8 cellular contexts compared by ENCODE assay signal in the genomic region with DNA sequence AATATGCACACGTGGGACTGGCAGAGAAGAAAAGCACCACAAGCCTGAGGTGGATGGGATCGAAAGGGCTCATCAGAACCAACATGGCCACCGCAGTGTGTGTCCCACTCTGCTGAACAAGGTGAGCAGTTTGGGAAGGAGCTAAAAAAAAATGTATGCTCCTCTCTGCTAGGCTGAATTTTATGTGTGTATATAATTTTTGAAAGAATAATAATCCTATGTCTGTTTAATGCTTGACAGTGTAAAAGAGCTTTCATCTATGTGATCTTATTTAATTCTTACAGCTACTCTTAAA. TPM values are rescaled to one million over a fixed set of nuclear protein-coding genes. Genes with fewer than 3 reads are reported as not detected.
DNase-seq lines count a peak whose midpoint lies in the region; ATAC-seq, FAIRE-seq and TF ChIP-seq lines count a peak whose summit lies in the region.

No MANE protein-coding gene starts in this region.

- H3K27me3 ChIP-seq in A673 (replicated peaks; ENCODE audit: insufficient read depth, low read depth, low read length, poor library complexity) (no peaks in the 10 kb centered on the region), esophagus muscularis mucosa (no peaks in the 10 kb centered on the region), rectal smooth muscle tissue (ENCODE audit: control insufficient read depth, insufficient read depth, low read length) (no peaks in the 10 kb centered on the region)

- peak overlapping the region; percentile 85 for H3K27ac ChIP-seq in A673 (ENCODE audit: low read depth, low read length, poor library complexity, severe bottlenecking)
- H3K27ac ChIP-seq in esophagus muscularis mucosa (replicated peaks in 1 of 4): peak overlapping the region; percentile 94 to 96 (median 94)
- H3K27ac ChIP-seq in rectal smooth muscle tissue (ENCODE audit: low read depth, low read length): peak overlapping the region; percentile 96

- DNase-seq in A673 (ENCODE audit: low spot score) (no peak), HFF-Myc (ENCODE audit: extremely low read depth, low read depth) (no peak), esophagus muscularis mucosa (ENCODE audit: extremely low spot score) (no peak), D721Med (ENCODE audit: insufficient read length, low spot score) (no peak)
- peak; percentile 56 for DNase-seq in activated CD4-positive, alpha-beta memory T cell treated with anti-CD3 and anti-CD28 coated beads, Interleukin-2, amount 10 ng/mL, durations not matched to agents 7 days and 5 days

- TF ChIP-seq EP300 in esophagus muscularis mucosa (IDR thresholded peaks at IDR 0.05): no peak

- H3K27me3 Mint-ChIP-seq in activated CD4-positive, alpha-beta memory T cell treated with anti-CD3 and anti-CD28 coated beads, Interleukin-2, amount 10 ng/mL, durations not matched to agents 7 days and 5 days: peaks cover 1% of the 10 kb centered on the region

- peaks cover 12% of the 10 kb centered on the region for H3K36me3 Mint-ChIP-seq in activated CD4-positive, alpha-beta memory T cell treated with anti-CD3 and anti-CD28 coated beads, Interleukin-2, amount 10 ng/mL, durations not matched to agents 7 days and 5 days (ENCODE audit: low read depth)

- H3K4me1 ChIP-seq in A673 (ENCODE audit: insufficient read depth, low read length, poor library complexity, severe bottlenecking) (peaks cover 15% of the 10 kb centered on the region), esophagus muscularis mucosa (peaks cover 21 to 53% (median 50%) of the 10 kb centered on the region in 4 donors), rectal smooth muscle tissue (ENCODE audit: control insufficient read depth, insufficient read depth, low read length) (peaks cover 19% of the 10 kb centered on the region)

- H3K4me3 ChIP-seq in A673 (ENCODE audit: low read depth, low read length, poor library complexity, severe bottlenecking): peak overlapping the region; percentile 63
- peak overlapping the region; percentile 49 for H3K4me3 ChIP-seq in HFF-Myc (replicated peaks; ENCODE audit: low read depth, low read length)
- peak overlapping the region; percentile 58 to 79 (median 67) for H3K4me3 ChIP-seq in esophagus muscularis mucosa
- H3K4me3 ChIP-seq in rectal smooth muscle tissue (ENCODE audit: low read length): peak overlapping the region; percentile 82

- peaks cover 60% of the 10 kb centered on the region for H3K4me1 Mint-ChIP-seq in activated CD4-positive, alpha-beta memory T cell treated with anti-CD3 and anti-CD28 coated beads, Interleukin-2, amount 10 ng/mL, durations not matched to agents 7 days and 5 days

- no peaks in the 10 kb centered on the region for H3K36me3 ChIP-seq in A673 (ENCODE audit: insufficient read depth, low read length, poor library complexity, severe bottlenecking)
- H3K36me3 ChIP-seq in esophagus muscularis mucosa: no peaks in the 10 kb centered on the region
- no peaks in the 10 kb centered on the region for H3K36me3 ChIP-seq in rectal smooth muscle tissue (ENCODE audit: control insufficient read depth, insufficient read depth, low read length)

- H3K9me3 Mint-ChIP-seq in activated CD4-positive, alpha-beta memory T cell treated with anti-CD3 and anti-CD28 coated beads, Interleukin-2, amount 10 ng/mL, durations not matched to agents 7 days and 5 days: no peaks in the 10 kb centered on the region

- peak overlapping the region; percentile 99 for H3K27ac Mint-ChIP-seq in activated CD4-positive, alpha-beta memory T cell treated with anti-CD3 and anti-CD28 coated beads, Interleukin-2, amount 10 ng/mL, durations not matched to agents 7 days and 5 days

- TF ChIP-seq POLR2A in esophagus muscularis mucosa (IDR thresholded peaks at IDR 0.05; ENCODE audit: low read depth): no peak

- intact Hi-C loops in A673 (cut with micrococcal nuclease; ENCODE audit: unreplicated experiment) (no loop called here), esophagus muscularis mucosa (cut with DNase I) (no loop called here)

- no peaks in the 10 kb centered on the region for H3K9me3 ChIP-seq in A673 (ENCODE audit: low read depth, low read length, poor library complexity, severe bottlenecking)
- no peaks in the 10 kb centered on the region for H3K9me3 ChIP-seq in esophagus muscularis mucosa

- POLR2A ChIA-PET in A673 (lab: Charles Lee; ENCODE audit: low non-redundant PET): no interaction called here
- POLR2A ChIA-PET in activated CD4-positive, alpha-beta memory T cell treated with anti-CD3 and anti-CD28 coated beads, Interleukin-2, amount 10 ng/mL, durations not matched to agents 7 days and 5 days (lab: Charles Lee): interaction anchor here (0.7 to 5.8 kb wide), 17 partner anchors 8 to 1292 kb away, joined by 3 to 71 read pairs (median 5); partner anchors contain the start of genes DCUN1D3, EEF2K, MOSMO and POLR3E

- peak overlapping the region; percentile 87 for H3K4me3 Mint-ChIP-seq in activated CD4-positive, alpha-beta memory T cell treated with anti-CD3 and anti-CD28 coated beads, Interleukin-2, amount 10 ng/mL, durations not matched to agents 7 days and 5 days

- no peak for TF ChIP-seq CTCF in A673 (conservative IDR thresholded peaks at IDR 0.05; ENCODE audit: low read depth, low read length)
- TF ChIP-seq CTCF in HFF-Myc (IDR thresholded peaks at IDR 0.05; ENCODE audit: low read depth, low read length, missing control alignments): no peak
- no peak for TF ChIP-seq CTCF in esophagus muscularis mucosa (IDR thresholded peaks at IDR 0.05)
- TF ChIP-seq CTCF in D721Med (IDR thresholded peaks at IDR 0.05; ENCODE audit: insufficient read depth, missing control alignments): no peak

- no peak overlapping the region for H3K9ac ChIP-seq in rectal smooth muscle tissue (ENCODE audit: low read length)

- FAIRE-seq in D721Med (lab: Jason Lieb, UNC): no peak

- CTCF ChIA-PET in A673 (lab: Charles Lee): no interaction called here
- CTCF ChIA-PET in activated CD4-positive, alpha-beta memory T cell treated with anti-CD3 and anti-CD28 coated beads, Interleukin-2, amount 10 ng/mL, durations not matched to agents 7 days and 5 days (lab: Charles Lee): interaction anchor here (1.0 to 14.1 kb wide), 5 partner anchors 13 to 127 kb away, joined by 3 to 183 read pairs (median 8); partner anchors contain the start of genes EEF2K and POLR3E

- ATAC-seq in HG03457 (IDR thresholded peaks at IDR 0.05; ENCODE audit: unreplicated experiment) (no peak), GM18520 (IDR thresholded peaks at IDR 0.05; ENCODE audit: unreplicated experiment) (no peak)

- BruUV-seq in A673 (replicated peaks; lab: Mats Ljungman, UMichigan): no TSS peak

- 12% methylated on average over 3 of the region's 3 CpGs for WGBS in esophagus muscularis mucosa

RNA-seq across cellular contexts. Expression of gene EEF2K, which starts 14.2 kb away (rescaled TPM):
- 14.3 and 18.4 TPM in 2 replicates for total RNA-seq in A673 (2021)
- 10 to 100 TPM; 22.1 to 24.8 TPM for total RNA-seq in activated CD4-positive, alpha-beta memory T cell treated with anti-CD3 and anti-CD28 coated beads, Interleukin-2, amount 10 ng/mL, durations not matched to agents 7 days and 5 days
- total RNA-seq in esophagus muscularis mucosa: 10 to 100 TPM; 18.1 to 37.7 (median 31.6) TPM

RNA-seq across cellular contexts. Expression of gene SDR42E2, which starts 29.6 kb away (rescaled TPM):
- total RNA-seq in A673 (2021) (not detected in 2 replicates), esophagus muscularis mucosa (not detected)
- not detected for total RNA-seq in activated CD4-positive, alpha-beta memory T cell treated with anti-CD3 and anti-CD28 coated beads, Interleukin-2, amount 10 ng/mL, durations not matched to agents 7 days and 5 days
